In genomic region chr9:121353246-121353975, GRCh38 we compare ENCODE assay signal across 8 cellular contexts. TPM values are rescaled to one million over a fixed set of nuclear protein-coding genes. Genes with fewer than 3 reads are reported as not detected.
DNase-seq lines count a peak whose midpoint lies in the region; ATAC-seq and TF ChIP-seq lines count a peak whose summit lies in the region.

No MANE protein-coding gene starts in this region.

- peak; percentile 17 for ATAC-seq in Right ventricle myocardium inferior
- no peak for ATAC-seq in Right ventricle myocardium superior (ENCODE audit: poor library complexity)
- ATAC-seq in HG03439 (IDR thresholded peaks at IDR 0.05; ENCODE audit: unreplicated experiment) = peak; percentile 98
- peak; percentile 97 to 99 for ATAC-seq in natural killer cell treated with Interleukin-12 subunit alpha and Interleukin-12 subunit beta and Interleukin-15 and Interleukin-18, amount 100 ng/mL, for 72 hours

- H3K4me2 ChIP-seq in PC-9 = no peak overlapping the region

- H3K9me3 ChIP-seq in PC-9 (ENCODE audit: insufficient read depth, low read depth) = no peaks in the 10 kb centered on the region

- BruUV-seq in PC-9 (replicated peaks; lab: Mats Ljungman, UMichigan) = no TSS peak

- peak overlapping the region; percentile 42 for H3K4me3 Mint-ChIP-seq in activated T-helper 1 cell treated with anti-CD3 and anti-CD28 coated beads, Interleukin-12 subunit alpha, Interleukin-12 subunit beta, Interleukin-2, Interleukin-4 antibody, amounts not matched to agents 30 ng/mL and 10 ng/mL and 1 ng/mL, durations not matched to agents 14 hours and 24 hours and 36 hours
- peak overlapping the region; percentile 78 for H3K4me3 Mint-ChIP-seq in natural killer cell treated with Interleukin-12 subunit alpha and Interleukin-12 subunit beta and Interleukin-15 and Interleukin-18, amount 100 ng/mL, for 72 hours

- no peak overlapping the region for H3K4me3 ChIP-seq in PC-9

- POLR2A ChIA-PET in HEK293T (lab: Yijun Ruan, JAX) = no interaction called here
- POLR2A ChIA-PET in PC-9 (lab: Charles Lee; ENCODE audit: unreplicated experiment) = interaction anchor here (0.6 kb wide), 1 partner anchor 91 kb away, joined by 3 read pairs; no protein-coding TSS in a partner anchor

- peaks cover 68% of the 10 kb centered on the region for H3K4me1 Mint-ChIP-seq in activated T-helper 1 cell treated with anti-CD3 and anti-CD28 coated beads, Interleukin-12 subunit alpha, Interleukin-12 subunit beta, Interleukin-2, Interleukin-4 antibody, amounts not matched to agents 30 ng/mL and 10 ng/mL and 1 ng/mL, durations not matched to agents 14 hours and 24 hours and 36 hours (ENCODE audit: low read depth)
- peaks cover 61 to 84% of the 10 kb centered on the region in 2 donors for H3K4me1 Mint-ChIP-seq in natural killer cell treated with Interleukin-12 subunit alpha and Interleukin-12 subunit beta and Interleukin-15 and Interleukin-18, amount 100 ng/mL, for 72 hours (ENCODE audit: low read depth in 2 of 2)

- CTCF ChIA-PET in HEK293T (lab: Yijun Ruan, JAX) = interaction anchor here (0.6 kb wide), 1 partner anchor 24 kb away, joined by 3 read pairs; no protein-coding TSS in a partner anchor
- CTCF ChIA-PET in PC-9 (lab: Charles Lee) = interaction anchor here (0.6 kb wide), 2 partner anchors 33 to 310 kb away, joined by 3 to 6 read pairs; no protein-coding TSS in a partner anchor

- H3K4me1 ChIP-seq in PC-9 (replicated peaks; ENCODE audit: insufficient read depth) = peaks cover 26% of the 10 kb centered on the region

- H3K27me3 ChIP-seq in PC-9 (ENCODE audit: insufficient read depth, low read depth) = no peaks in the 10 kb centered on the region

- H3K36me3 ChIP-seq in PC-9 (ENCODE audit: low read depth) = no peaks in the 10 kb centered on the region

- no peaks in the 10 kb centered on the region for H3K79me2 ChIP-seq in PC-9 (ENCODE audit: low read depth)

- no peak for TF ChIP-seq CTCF in PC-9 (conservative IDR thresholded peaks at IDR 0.05)

- H3F3A ChIP-seq in PC-9 (ENCODE audit: insufficient read depth, low read depth) = peaks cover 34% of the 10 kb centered on the region

- H3K9me3 Mint-ChIP-seq in activated T-helper 1 cell treated with anti-CD3 and anti-CD28 coated beads, Interleukin-12 subunit alpha, Interleukin-12 subunit beta, Interleukin-2, Interleukin-4 antibody, amounts not matched to agents 30 ng/mL and 10 ng/mL and 1 ng/mL, durations not matched to agents 14 hours and 24 hours and 36 hours = no peaks in the 10 kb centered on the region
- no peaks in the 10 kb centered on the region for H3K9me3 Mint-ChIP-seq in natural killer cell treated with Interleukin-12 subunit alpha and Interleukin-12 subunit beta and Interleukin-15 and Interleukin-18, amount 100 ng/mL, for 72 hours

- H4K20me1 ChIP-seq in PC-9 (ENCODE audit: insufficient read depth) = no peaks in the 10 kb centered on the region

- intact Hi-C loops in Right ventricle myocardium inferior (cut with DNase I) (no loop called here), Right ventricle myocardium superior (cut with DNase I) (no loop called here), PC-9 (cut with micrococcal nuclease; ENCODE audit: unreplicated experiment) (no loop called here)
- intact Hi-C loops in activated T-helper 1 cell treated with anti-CD3 and anti-CD28 coated beads, Interleukin-12 subunit alpha, Interleukin-12 subunit beta, Interleukin-2, Interleukin-4 antibody, amounts not matched to agents 30 ng/mL and 10 ng/mL and 1 ng/mL, durations not matched to agents 14 hours and 24 hours and 36 hours (cut with micrococcal nuclease) = loop anchor here (1.0 to 10.0 kb wide), 7 partner anchors 17 to 661 kb away; partner anchors contain the start of genes RAB14, STOM and TRAF1

- no peak overlapping the region for H2AFZ ChIP-seq in PC-9

- peak overlapping the region; percentile 73 for H3K27ac Mint-ChIP-seq in activated T-helper 1 cell treated with anti-CD3 and anti-CD28 coated beads, Interleukin-12 subunit alpha, Interleukin-12 subunit beta, Interleukin-2, Interleukin-4 antibody, amounts not matched to agents 30 ng/mL and 10 ng/mL and 1 ng/mL, durations not matched to agents 14 hours and 24 hours and 36 hours
- peak overlapping the region; percentile 69 to 93 for H3K27ac Mint-ChIP-seq in natural killer cell treated with Interleukin-12 subunit alpha and Interleukin-12 subunit beta and Interleukin-15 and Interleukin-18, amount 100 ng/mL, for 72 hours

- DNase-seq in Right ventricle myocardium inferior (ENCODE audit: missing footprints) = no peak
- DNase-seq in Right ventricle myocardium superior = no peak
- DNase-seq in activated T-helper 1 cell treated with anti-CD3 and anti-CD28 coated beads, Interleukin-12 subunit alpha, Interleukin-12 subunit beta, Interleukin-2, Interleukin-4 antibody, amounts not matched to agents 30 ng/mL and 10 ng/mL and 1 ng/mL, durations not matched to agents 14 hours and 24 hours and 36 hours (ENCODE audit: low spot score) = peak; percentile 73
- DNase-seq in natural killer cell treated with Interleukin-12 subunit alpha and Interleukin-12 subunit beta and Interleukin-15 and Interleukin-18, amount 100 ng/mL, for 72 hours (ENCODE audit: low spot score) = peak; percentile 91
- no peak for DNase-seq in GF-D8 (lab: John Stamatoyannopoulos, UW)
- DNase-seq in HEK293T (ENCODE audit: extremely low spot score) = no peak
- no peak for DNase-seq in PC-9

- H3K9me2 ChIP-seq in PC-9 (ENCODE audit: insufficient read depth) = no peaks in the 10 kb centered on the region

- no peaks in the 10 kb centered on the region for H3K27me3 Mint-ChIP-seq in activated T-helper 1 cell treated with anti-CD3 and anti-CD28 coated beads, Interleukin-12 subunit alpha, Interleukin-12 subunit beta, Interleukin-2, Interleukin-4 antibody, amounts not matched to agents 30 ng/mL and 10 ng/mL and 1 ng/mL, durations not matched to agents 14 hours and 24 hours and 36 hours (ENCODE audit: insufficient read depth)
- H3K27me3 Mint-ChIP-seq in natural killer cell treated with Interleukin-12 subunit alpha and Interleukin-12 subunit beta and Interleukin-15 and Interleukin-18, amount 100 ng/mL, for 72 hours = no peaks in the 10 kb centered on the region

- H3K27ac ChIP-seq in PC-9 = no peak overlapping the region

- peaks cover 42% of the 10 kb centered on the region for H3K36me3 Mint-ChIP-seq in activated T-helper 1 cell treated with anti-CD3 and anti-CD28 coated beads, Interleukin-12 subunit alpha, Interleukin-12 subunit beta, Interleukin-2, Interleukin-4 antibody, amounts not matched to agents 30 ng/mL and 10 ng/mL and 1 ng/mL, durations not matched to agents 14 hours and 24 hours and 36 hours (ENCODE audit: low read depth)
- H3K36me3 Mint-ChIP-seq in natural killer cell treated with Interleukin-12 subunit alpha and Interleukin-12 subunit beta and Interleukin-15 and Interleukin-18, amount 100 ng/mL, for 72 hours = peaks cover 41% of the 10 kb centered on the region

TF ChIP-seq in HEK293T, 16 proteins besides CTCF, POLR2A, EP300 and RAD21:
- TF ChIP-seq CTBP1 (IDR thresholded peaks at IDR 0.05; ENCODE audit: borderline replicate concordance) (no peak), ELF4 (IDR thresholded peaks at IDR 0.05) (no peak), SUZ12 (IDR thresholded peaks at IDR 0.05) (no peak), HDGF (IDR thresholded peaks at IDR 0.05; ENCODE audit: borderline replicate concordance) (no peak), ZNF384 (IDR thresholded peaks at IDR 0.05) (no peak), LEF1 (IDR thresholded peaks at IDR 0.05; ENCODE audit: borderline replicate concordance) (no peak), NFRKB (IDR thresholded peaks at IDR 0.05) (no peak), SP1 (IDR thresholded peaks at IDR 0.05) (no peak), FOXK2 (IDR thresholded peaks at IDR 0.05) (no peak), L3MBTL2 (conservative IDR thresholded peaks at IDR 0.05) (no peak), FOXM1 (IDR thresholded peaks at IDR 0.05; ENCODE audit: borderline replicate concordance) (no peak), BHLHE40 (IDR thresholded peaks at IDR 0.05; ENCODE audit: borderline replicate concordance) (no peak), FOXA1 (IDR thresholded peaks at IDR 0.05) (no peak)
- TF ChIP-seq, protein P1, sequence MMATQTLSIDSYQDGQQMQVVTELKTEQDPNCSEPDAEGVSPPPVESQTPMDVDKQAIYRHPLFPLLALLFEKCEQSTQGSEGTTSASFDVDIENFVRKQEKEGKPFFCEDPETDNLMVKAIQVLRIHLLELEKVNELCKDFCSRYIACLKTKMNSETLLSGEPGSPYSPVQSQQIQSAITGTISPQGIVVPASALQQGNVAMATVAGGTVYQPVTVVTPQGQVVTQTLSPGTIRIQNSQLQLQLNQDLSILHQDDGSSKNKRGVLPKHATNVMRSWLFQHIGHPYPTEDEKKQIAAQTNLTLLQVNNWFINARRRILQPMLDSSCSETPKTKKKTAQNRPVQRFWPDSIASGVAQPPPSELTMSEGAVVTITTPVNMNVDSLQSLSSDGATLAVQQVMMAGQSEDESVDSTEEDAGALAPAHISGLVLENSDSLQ (IDR thresholded peaks at IDR 0.05) = no peak
TF ChIP-seq in HEK293T: peak in this region for 0.

RNA-seq across cellular contexts. Expression of gene STOM, which starts 16.6 kb away (rescaled TPM):
- 194 TPM for total RNA-seq in Right ventricle myocardium inferior
- total RNA-seq in Right ventricle myocardium superior = 155 TPM
- total RNA-seq in activated T-helper 1 cell treated with anti-CD3 and anti-CD28 coated beads, Interleukin-12 subunit alpha, Interleukin-12 subunit beta, Interleukin-2, Interleukin-4 antibody, amounts not matched to agents 30 ng/mL and 10 ng/mL and 1 ng/mL, durations not matched to agents 14 hours and 24 hours and 36 hours = 51.1 and 51.7 TPM in 2 replicates
- 100 to 1,000 TPM in 1 of 2 donors, 10 to 100 TPM in 1; 99.4 to 321 TPM for total RNA-seq in natural killer cell treated with Interleukin-12 subunit alpha and Interleukin-12 subunit beta and Interleukin-15 and Interleukin-18, amount 100 ng/mL, for 72 hours
- total RNA-seq in PC-9 (2021) = 7.1 and 7.6 TPM in 2 replicates

Comparison
In these comparisons a context has a peak if more than half of its experiments do, and no peak if none do; other contexts are left out.
1. DNase-seq: peak in activated T-helper 1 cell treated with anti-CD3 and anti-CD28 coated beads, Interleukin-12 subunit alpha, Interleukin-12 subunit beta, Interleukin-2, Interleukin-4 antibody, amounts not matched to agents 30 ng/mL and 10 ng/mL and 1 ng/mL, durations not matched to agents 14 hours and 24 hours and 36 hours (single experiment) and natural killer cell treated with Interleukin-12 subunit alpha and Interleukin-12 subunit beta and Interleukin-15 and Interleukin-18, amount 100 ng/mL, for 72 hours (single experiment); none in Right ventricle myocardium inferior (single experiment), Right ventricle myocardium superior (single experiment), GF-D8 (single experiment), HEK293T (single experiment) and PC-9 (0 of 2).